Comparison of ENCODE assay signal across 10 cellular contexts in the genomic region with DNA sequence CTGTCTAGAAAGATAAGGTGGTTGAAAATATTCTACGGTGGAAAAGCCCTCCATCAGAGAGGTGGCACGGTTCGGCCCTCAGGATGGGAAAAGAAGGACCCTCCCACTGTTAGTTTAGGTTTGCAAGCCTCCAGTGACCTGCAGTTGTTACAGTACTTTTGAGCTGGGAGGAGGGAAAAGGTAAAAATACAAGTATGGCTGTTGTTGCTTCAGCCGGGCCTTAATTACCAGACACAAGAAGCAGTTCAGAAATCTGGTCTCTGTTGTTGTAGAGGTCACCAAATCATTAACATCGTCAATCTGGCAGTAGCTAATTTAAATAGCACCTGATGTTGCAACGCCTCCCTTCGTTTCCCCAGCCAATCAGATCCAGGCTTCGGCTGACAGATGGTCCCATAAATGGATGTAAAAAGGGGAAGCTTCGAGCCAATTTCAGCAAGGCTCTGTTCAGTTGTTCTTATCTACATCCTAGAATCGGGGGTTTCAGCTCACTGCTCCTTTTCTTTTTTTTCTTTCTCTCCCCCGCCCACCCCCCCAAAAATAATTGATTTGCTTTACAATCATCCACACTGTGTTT. TPM values are rescaled to one million over a fixed set of nuclear protein-coding genes. Genes with fewer than 3 reads are reported as not detected.
DNase-seq lines count a peak whose midpoint lies in the region; FAIRE-seq and TF ChIP-seq lines count a peak whose summit lies in the region.
"Had no signal": no experiment of that assay in that cellular context is flagged by ENCODE, and none has a peak within 500 bp of the region (broad histone marks: within the 10 kb centered on the region; RNA-seq: fewer than 3 reads in every experiment).

ELAVL4 (plus strand) TSS at position 424 of the 577 bp plus-strand sequence. CDS start 270 bp downstream, outside the sequence.

- no peak within 1 kb of the TSS for H3K27ac Mint-ChIP-seq in astrocyte (ENCODE audit: unreplicated experiment)
- no peak within 1 kb of the TSS for H3K27ac Mint-ChIP-seq in Calu3 (ENCODE audit: unreplicated experiment)
- H3K27ac Mint-ChIP-seq: memory B cell had no signal

- H3K27me3 Mint-ChIP-seq in astrocyte (ENCODE audit: low read depth, unreplicated experiment) (no peaks in the 10 kb centered on the region), Calu3 (ENCODE audit: unreplicated experiment) (peaks cover 85% of the 10 kb centered on the region)

- H3K36me3 ChIP-seq in astrocyte (ENCODE audit: insufficient read depth, low read length) (no peaks in the 10 kb centered on the region), esophagus squamous epithelium (no peaks in the 10 kb centered on the region)

- H3K4me3 ChIP-seq in astrocyte (ENCODE audit: insufficient read depth, low read depth, low read length) (peak within 1 kb of the TSS; percentile 34), esophagus squamous epithelium (no peak within 1 kb of the TSS)

- TF ChIP-seq CTCF in astrocyte (IDR thresholded peaks at IDR 0.05; ENCODE audit: insufficient read depth, low read depth, low read length) (no peak), Calu3 (IDR thresholded peaks at IDR 0.05; ENCODE audit: unreplicated experiment) (no peak), esophagus squamous epithelium (IDR thresholded peaks at IDR 0.05) (no peak)

- H3K9me3 Mint-ChIP-seq in astrocyte (ENCODE audit: unreplicated experiment) (no peaks in the 10 kb centered on the region), Calu3 (ENCODE audit: low read depth, unreplicated experiment) (no peaks in the 10 kb centered on the region)
- H3K9me3 Mint-ChIP-seq: memory B cell had no signal

- no peaks in the 10 kb centered on the region for H3K9me3 ChIP-seq in astrocyte (ENCODE audit: insufficient read depth, low read depth, low read length)
- no peaks in the 10 kb centered on the region for H3K9me3 ChIP-seq in esophagus squamous epithelium

- no peak within 1 kb of the TSS for H3K4me3 Mint-ChIP-seq in astrocyte (ENCODE audit: unreplicated experiment)
- H3K4me3 Mint-ChIP-seq in Calu3 (ENCODE audit: low read depth, unreplicated experiment), result no peak within 1 kb of the TSS
- H3K4me3 Mint-ChIP-seq: memory B cell had no signal

- DNase-seq in KBM-7, result peak; percentile 45
- peak; percentile 94 for DNase-seq in NCI-H345 (lab: John Stamatoyannopoulos, UW)
- no peak for DNase-seq in astrocyte (ENCODE audit: low read depth)
- DNase-seq in pons (ENCODE audit: low spot score), result peak; percentile 82
- DNase-seq in Calu3, result no peak
- no peak for DNase-seq in KG1 (lab: John Stamatoyannopoulos, UW)
- no peak for DNase-seq in esophagus squamous epithelium (lab: John Stamatoyannopoulos, UW)

- no peak within 1 kb of the TSS for H3K27ac ChIP-seq in astrocyte (ENCODE audit: low read depth, low read length)
- no peak within 1 kb of the TSS for H3K27ac ChIP-seq in esophagus squamous epithelium
- H3K27ac ChIP-seq: epithelial cell of prostate had no signal

- H3K4me1 ChIP-seq in astrocyte (ENCODE audit: insufficient read depth, low read length) (no peaks in the 10 kb centered on the region), esophagus squamous epithelium (peaks cover 0 to 5% (median 0%) of the 10 kb centered on the region in 3 donors)

- in situ Hi-C loops in KBM-7 (cut with MboI; ENCODE audit: low pct_unique_long_range_greater_than_20kb, low sequenced_read_pairs), result no loop called here

- intact Hi-C loops in Calu3 (cut with micrococcal nuclease; ENCODE audit: unreplicated experiment) (no loop called here), esophagus squamous epithelium (cut with DNase I) (no loop called here)

- peak within 1 kb of the TSS; percentile 60 for H3K4me2 ChIP-seq in astrocyte (ENCODE audit: low read length)

- no TSS peak for BruUV-seq in Calu3 (replicated peaks; lab: Mats Ljungman, UMichigan)

- H3K4me1 Mint-ChIP-seq in astrocyte (ENCODE audit: low read depth, unreplicated experiment) (no peaks in the 10 kb centered on the region), Calu3 (ENCODE audit: low read depth, unreplicated experiment) (no peaks in the 10 kb centered on the region)

- no peak for FAIRE-seq in astrocyte (lab: Jason Lieb, UNC)

- H3K27me3 ChIP-seq in astrocyte (ENCODE audit: insufficient read depth, low read length), result peaks cover 11% of the 10 kb centered on the region
- peaks cover 0 to 46% (median 3%) of the 10 kb centered on the region in 4 donors for H3K27me3 ChIP-seq in esophagus squamous epithelium

- no peaks in the 10 kb centered on the region for H4K20me1 ChIP-seq in astrocyte (ENCODE audit: insufficient read depth, low read length)

- no peaks in the 10 kb centered on the region for H3K79me2 ChIP-seq in astrocyte (ENCODE audit: insufficient read depth, low read length)

- no peak for TF ChIP-seq POLR2A in esophagus squamous epithelium (IDR thresholded peaks at IDR 0.05)

- CTCF ChIA-PET in Calu3 (lab: Charles Lee), result no interaction called here

- H3K36me3 Mint-ChIP-seq in astrocyte (ENCODE audit: low read depth, unreplicated experiment), result no peaks in the 10 kb centered on the region
- H3K36me3 Mint-ChIP-seq in Calu3 (ENCODE audit: insufficient read depth, unreplicated experiment), result no peaks in the 10 kb centered on the region
- H3K36me3 Mint-ChIP-seq: memory B cell had no signal

- no peak within 1 kb of the TSS for H3K9ac ChIP-seq in astrocyte (ENCODE audit: low read length)

- 43 to 46% methylated on average over 11 of the region's 11 CpGs for WGBS in esophagus squamous epithelium, 2 donors

- peak within 1 kb of the TSS; percentile 51 for H2AFZ ChIP-seq in astrocyte (ENCODE audit: low read depth, low read length)

RNA-seq across cellular contexts. Expression of gene ELAVL4, which starts in this region (rescaled TPM):
- total RNA-seq in astrocyte (not detected in 2 replicates), Calu3 (2022) (not detected in 2 replicates), esophagus squamous epithelium (not detected)
- total RNA-seq: HT-29 had no signal

Comparison
In these comparisons a context has a peak if more than half of its experiments do, and no peak if none do; other contexts are left out.
1. DNase-seq: peak in KBM-7 (single experiment), NCI-H345 (single experiment) and pons (single experiment); none in astrocyte (single experiment), Calu3 (single experiment), KG1 (single experiment) and esophagus squamous epithelium (single experiment).